ENCODE assay signal across 1 cellular context in the genomic region with DNA sequence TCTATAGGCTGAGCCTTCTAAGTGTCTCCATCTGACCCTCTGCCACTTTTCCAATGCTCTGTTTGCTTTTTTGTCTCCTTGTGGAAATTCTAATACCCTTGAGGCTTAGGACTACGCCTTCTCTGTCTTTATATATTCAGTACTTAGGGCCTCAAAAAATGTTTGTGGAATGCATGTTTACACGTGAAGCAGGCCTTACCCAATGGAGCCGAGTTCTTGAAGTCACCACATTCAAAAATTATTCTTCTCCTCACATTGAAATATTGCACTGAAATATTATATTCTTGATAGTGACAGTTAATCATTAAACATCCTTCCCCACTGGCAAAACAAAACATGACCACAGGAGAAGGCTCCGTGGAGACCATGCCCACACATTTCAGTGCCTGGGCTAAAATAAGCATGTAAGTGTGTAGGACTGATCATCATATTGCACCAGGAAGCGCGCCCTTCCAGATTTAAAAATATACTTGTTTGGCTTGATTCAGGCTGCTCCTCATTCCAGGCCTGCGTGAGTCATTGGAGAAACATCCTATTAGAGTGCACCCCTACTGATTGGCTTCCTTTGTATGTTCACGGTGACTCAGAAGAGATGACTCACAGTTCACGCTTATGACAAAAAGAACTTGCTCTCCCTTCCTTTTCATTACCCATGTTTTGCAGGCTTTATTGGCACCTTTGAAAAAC.
TF ChIP-seq lines count a peak whose summit lies in the region.

No MANE protein-coding gene starts in this region.

TF ChIP-seq in HepG2, 621 proteins besides CTCF, POLR2A, EP300 and RAD21 (continued from another document and continues in another):
- TF ChIP-seq, protein P1, sequence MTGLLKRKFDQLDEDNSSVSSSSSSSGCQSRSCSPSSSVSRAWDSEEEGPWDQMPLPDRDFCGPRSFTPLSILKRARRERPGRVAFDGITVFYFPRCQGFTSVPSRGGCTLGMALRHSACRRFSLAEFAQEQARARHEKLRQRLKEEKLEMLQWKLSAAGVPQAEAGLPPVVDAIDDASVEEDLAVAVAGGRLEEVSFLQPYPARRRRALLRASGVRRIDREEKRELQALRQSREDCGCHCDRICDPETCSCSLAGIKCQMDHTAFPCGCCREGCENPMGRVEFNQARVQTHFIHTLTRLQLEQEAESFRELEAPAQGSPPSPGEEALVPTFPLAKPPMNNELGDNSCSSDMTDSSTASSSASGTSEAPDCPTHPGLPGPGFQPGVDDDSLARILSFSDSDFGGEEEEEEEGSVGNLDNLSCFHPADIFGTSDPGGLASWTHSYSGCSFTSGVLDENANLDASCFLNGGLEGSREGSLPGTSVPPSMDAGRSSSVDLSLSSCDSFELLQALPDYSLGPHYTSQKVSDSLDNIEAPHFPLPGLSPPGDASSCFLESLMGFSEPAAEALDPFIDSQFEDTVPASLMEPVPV (CRISPR knock-in tag; IDR thresholded peaks at IDR 0.05) = no peak
- TF ChIP-seq, protein P2, sequence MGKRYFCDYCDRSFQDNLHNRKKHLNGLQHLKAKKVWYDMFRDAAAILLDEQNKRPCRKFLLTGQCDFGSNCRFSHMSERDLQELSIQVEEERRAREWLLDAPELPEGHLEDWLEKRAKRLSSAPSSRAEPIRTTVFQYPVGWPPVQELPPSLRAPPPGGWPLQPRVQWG (CRISPR knock-in tag; IDR thresholded peaks at IDR 0.05; ENCODE audit: borderline replicate concordance, low read depth) = no peak
- TF ChIP-seq ZNF619 (CRISPR knock-in tag; IDR thresholded peaks at IDR 0.05) (no peak), ZFP36L2 (CRISPR knock-in tag; IDR thresholded peaks at IDR 0.05) (no peak), PPARG (CRISPR knock-in tag; conservative IDR thresholded peaks at IDR 0.05) (no peak), ZNF383 (CRISPR knock-in tag; IDR thresholded peaks at IDR 0.05; ENCODE audit: borderline replicate concordance) (no peak), PCBP2 (optimal IDR thresholded peaks at IDR 0.05; ENCODE audit: low read depth, low read length, poor library complexity, severe bottlenecking) (no peak), MLLT10 (CRISPR knock-in tag; IDR thresholded peaks at IDR 0.05) (no peak), RBM22 (optimal IDR thresholded peaks at IDR 0.05; ENCODE audit: low read length) (no peak), SIN3B (IDR thresholded peaks at IDR 0.05; ENCODE audit: low read length) (no peak), ZFP90 (CRISPR knock-in tag; IDR thresholded peaks at IDR 0.05; ENCODE audit: borderline replicate concordance) (no peak), ZNF3 (CRISPR knock-in tag; IDR thresholded peaks at IDR 0.05) (no peak), ZSCAN12 (CRISPR knock-in tag; IDR thresholded peaks at IDR 0.05) (no peak), NFIC (IDR thresholded peaks at IDR 0.05; ENCODE audit: low read length) (no peak), TBL1XR1 (IDR thresholded peaks at IDR 0.05; ENCODE audit: borderline replicate concordance, low read length, partially characterized antibody) (no peak), CBFB (CRISPR knock-in tag; IDR thresholded peaks at IDR 0.05) (no peak), ZNF17 (CRISPR knock-in tag; IDR thresholded peaks at IDR 0.05) (no peak), ZNF614 (CRISPR knock-in tag; IDR thresholded peaks at IDR 0.05; ENCODE audit: borderline replicate concordance) (peak; percentile 49; the same call in 1 of the 2 replicates), MED13 (CRISPR knock-in tag; IDR thresholded peaks at IDR 0.05) (no peak), ZNF20 (CRISPR knock-in tag; IDR thresholded peaks at IDR 0.05) (no peak), RFX1 (IDR thresholded peaks at IDR 0.05) (no peak), ZNF224 (CRISPR knock-in tag; IDR thresholded peaks at IDR 0.05) (no peak), MYC (CRISPR knock-in tag; IDR thresholded peaks at IDR 0.05; ENCODE audit: borderline replicate concordance) (no peak), ZNF616 (CRISPR knock-in tag; IDR thresholded peaks at IDR 0.05; ENCODE audit: low read depth) (no peak), MEIS1 (CRISPR knock-in tag; IDR thresholded peaks at IDR 0.05; ENCODE audit: borderline replicate concordance) (no peak), HNF4A (CRISPR knock-in tag; IDR thresholded peaks at IDR 0.05) (0 out of 2 replicates have a peak, but pooled peaks have one; percentile 12), ZNF816 (CRISPR knock-in tag; IDR thresholded peaks at IDR 0.05; ENCODE audit: borderline replicate concordance) (no peak), ZNF672 (CRISPR knock-in tag; IDR thresholded peaks at IDR 0.05) (no peak), GABPB1 (CRISPR knock-in tag; IDR thresholded peaks at IDR 0.05) (0 out of 2 replicates have a peak, but pooled peaks have one; percentile 17), ATF1 (CRISPR knock-in tag; IDR thresholded peaks at IDR 0.05) (no peak), SNRNP70 (IDR thresholded peaks at IDR 0.05; ENCODE audit: low read depth, low read length) (no peak)
- TF ChIP-seq, protein P3, sequence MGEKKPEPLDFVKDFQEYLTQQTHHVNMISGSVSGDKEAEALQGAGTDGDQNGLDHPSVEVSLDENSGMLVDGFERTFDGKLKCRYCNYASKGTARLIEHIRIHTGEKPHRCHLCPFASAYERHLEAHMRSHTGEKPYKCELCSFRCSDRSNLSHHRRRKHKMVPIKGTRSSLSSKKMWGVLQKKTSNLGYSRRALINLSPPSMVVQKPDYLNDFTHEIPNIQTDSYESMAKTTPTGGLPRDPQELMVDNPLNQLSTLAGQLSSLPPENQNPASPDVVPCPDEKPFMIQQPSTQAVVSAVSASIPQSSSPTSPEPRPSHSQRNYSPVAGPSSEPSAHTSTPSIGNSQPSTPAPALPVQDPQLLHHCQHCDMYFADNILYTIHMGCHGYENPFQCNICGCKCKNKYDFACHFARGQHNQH (CRISPR knock-in tag; IDR thresholded peaks at IDR 0.05) = peak; percentile 68
- TF ChIP-seq, protein P4, sequence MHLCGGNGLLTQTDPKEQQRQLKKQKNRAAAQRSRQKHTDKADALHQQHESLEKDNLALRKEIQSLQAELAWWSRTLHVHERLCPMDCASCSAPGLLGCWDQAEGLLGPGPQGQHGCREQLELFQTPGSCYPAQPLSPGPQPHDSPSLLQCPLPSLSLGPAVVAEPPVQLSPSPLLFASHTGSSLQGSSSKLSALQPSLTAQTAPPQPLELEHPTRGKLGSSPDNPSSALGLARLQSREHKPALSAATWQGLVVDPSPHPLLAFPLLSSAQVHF (CRISPR knock-in tag; IDR thresholded peaks at IDR 0.05) = no peak
- TF ChIP-seq, protein P5, sequence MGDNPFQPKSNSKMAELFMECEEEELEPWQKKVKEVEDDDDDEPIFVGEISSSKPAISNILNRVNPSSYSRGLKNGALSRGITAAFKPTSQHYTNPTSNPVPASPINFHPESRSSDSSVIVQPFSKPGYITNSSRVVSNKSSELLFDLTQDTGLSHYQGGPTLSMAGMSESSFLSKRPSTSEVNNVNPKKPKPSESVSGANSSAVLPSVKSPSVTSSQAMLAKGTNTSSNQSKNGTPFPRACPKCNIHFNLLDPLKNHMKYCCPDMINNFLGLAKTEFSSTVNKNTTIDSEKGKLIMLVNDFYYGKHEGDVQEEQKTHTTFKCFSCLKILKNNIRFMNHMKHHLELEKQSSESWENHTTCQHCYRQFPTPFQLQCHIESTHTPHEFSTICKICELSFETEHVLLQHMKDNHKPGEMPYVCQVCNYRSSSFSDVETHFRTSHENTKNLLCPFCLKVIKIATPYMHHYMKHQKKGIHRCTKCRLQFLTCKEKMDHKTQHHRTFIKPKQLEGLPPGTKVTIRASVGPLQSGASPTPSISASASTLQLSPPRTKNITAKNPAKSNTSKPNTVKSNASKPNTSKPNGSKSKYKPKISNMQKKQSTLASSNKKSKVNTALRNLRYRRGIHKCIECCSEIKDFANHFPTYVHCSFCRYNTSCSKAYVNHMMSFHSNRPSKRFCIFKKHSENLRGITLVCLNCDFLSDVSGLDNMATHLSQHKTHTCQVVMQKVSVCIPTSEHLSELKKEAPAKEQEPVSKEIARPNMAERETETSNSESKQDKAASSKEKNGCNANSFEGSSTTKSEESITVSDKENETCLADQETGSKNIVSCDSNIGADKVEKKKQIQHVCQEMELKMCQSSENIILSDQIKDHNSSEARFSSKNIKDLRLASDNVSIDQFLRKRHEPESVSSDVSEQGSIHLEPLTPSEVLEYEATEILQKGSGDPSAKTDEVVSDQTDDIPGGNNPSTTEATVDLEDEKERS (CRISPR knock-in tag; IDR thresholded peaks at IDR 0.05) = no peak
- TF ChIP-seq, protein P6, sequence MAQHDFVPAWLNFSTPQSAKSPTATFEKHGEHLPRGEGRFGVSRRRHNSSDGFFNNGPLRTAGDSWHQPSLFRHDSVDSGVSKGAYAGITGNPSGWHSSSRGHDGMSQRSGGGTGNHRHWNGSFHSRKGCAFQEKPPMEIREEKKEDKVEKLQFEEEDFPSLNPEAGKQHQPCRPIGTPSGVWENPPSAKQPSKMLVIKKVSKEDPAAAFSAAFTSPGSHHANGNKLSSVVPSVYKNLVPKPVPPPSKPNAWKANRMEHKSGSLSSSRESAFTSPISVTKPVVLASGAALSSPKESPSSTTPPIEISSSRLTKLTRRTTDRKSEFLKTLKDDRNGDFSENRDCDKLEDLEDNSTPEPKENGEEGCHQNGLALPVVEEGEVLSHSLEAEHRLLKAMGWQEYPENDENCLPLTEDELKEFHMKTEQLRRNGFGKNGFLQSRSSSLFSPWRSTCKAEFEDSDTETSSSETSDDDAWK (CRISPR knock-in tag; IDR thresholded peaks at IDR 0.05) = no peak
- TF ChIP-seq, protein P7, sequence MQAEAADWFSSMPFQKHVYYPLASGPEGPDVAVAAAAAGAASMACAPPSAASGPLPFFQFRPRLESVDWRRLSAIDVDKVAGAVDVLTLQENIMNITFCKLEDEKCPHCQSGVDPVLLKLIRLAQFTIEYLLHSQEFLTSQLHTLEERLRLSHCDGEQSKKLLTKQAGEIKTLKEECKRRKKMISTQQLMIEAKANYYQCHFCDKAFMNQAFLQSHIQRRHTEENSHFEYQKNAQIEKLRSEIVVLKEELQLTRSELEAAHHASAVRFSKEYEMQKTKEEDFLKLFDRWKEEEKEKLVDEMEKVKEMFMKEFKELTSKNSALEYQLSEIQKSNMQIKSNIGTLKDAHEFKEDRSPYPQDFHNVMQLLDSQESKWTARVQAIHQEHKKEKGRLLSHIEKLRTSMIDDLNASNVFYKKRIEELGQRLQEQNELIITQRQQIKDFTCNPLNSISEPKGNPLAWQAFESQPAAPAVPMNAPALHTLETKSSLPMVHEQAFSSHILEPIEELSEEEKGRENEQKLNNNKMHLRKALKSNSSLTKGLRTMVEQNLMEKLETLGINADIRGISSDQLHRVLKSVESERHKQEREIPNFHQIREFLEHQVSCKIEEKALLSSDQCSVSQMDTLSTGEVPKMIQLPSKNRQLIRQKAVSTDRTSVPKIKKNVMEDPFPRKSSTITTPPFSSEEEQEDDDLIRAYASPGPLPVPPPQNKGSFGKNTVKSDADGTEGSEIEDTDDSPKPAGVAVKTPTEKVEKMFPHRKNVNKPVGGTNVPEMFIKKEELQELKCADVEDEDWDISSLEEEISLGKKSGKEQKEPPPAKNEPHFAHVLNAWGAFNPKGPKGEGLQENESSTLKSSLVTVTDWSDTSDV (CRISPR knock-in tag; IDR thresholded peaks at IDR 0.05) = no peak
- TF ChIP-seq, protein P8, sequence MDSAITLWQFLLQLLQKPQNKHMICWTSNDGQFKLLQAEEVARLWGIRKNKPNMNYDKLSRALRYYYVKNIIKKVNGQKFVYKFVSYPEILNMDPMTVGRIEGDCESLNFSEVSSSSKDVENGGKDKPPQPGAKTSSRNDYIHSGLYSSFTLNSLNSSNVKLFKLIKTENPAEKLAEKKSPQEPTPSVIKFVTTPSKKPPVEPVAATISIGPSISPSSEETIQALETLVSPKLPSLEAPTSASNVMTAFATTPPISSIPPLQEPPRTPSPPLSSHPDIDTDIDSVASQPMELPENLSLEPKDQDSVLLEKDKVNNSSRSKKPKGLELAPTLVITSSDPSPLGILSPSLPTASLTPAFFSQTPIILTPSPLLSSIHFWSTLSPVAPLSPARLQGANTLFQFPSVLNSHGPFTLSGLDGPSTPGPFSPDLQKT (CRISPR knock-in tag; IDR thresholded peaks at IDR 0.05; ENCODE audit: borderline replicate concordance) = no peak
- TF ChIP-seq, protein P9, sequence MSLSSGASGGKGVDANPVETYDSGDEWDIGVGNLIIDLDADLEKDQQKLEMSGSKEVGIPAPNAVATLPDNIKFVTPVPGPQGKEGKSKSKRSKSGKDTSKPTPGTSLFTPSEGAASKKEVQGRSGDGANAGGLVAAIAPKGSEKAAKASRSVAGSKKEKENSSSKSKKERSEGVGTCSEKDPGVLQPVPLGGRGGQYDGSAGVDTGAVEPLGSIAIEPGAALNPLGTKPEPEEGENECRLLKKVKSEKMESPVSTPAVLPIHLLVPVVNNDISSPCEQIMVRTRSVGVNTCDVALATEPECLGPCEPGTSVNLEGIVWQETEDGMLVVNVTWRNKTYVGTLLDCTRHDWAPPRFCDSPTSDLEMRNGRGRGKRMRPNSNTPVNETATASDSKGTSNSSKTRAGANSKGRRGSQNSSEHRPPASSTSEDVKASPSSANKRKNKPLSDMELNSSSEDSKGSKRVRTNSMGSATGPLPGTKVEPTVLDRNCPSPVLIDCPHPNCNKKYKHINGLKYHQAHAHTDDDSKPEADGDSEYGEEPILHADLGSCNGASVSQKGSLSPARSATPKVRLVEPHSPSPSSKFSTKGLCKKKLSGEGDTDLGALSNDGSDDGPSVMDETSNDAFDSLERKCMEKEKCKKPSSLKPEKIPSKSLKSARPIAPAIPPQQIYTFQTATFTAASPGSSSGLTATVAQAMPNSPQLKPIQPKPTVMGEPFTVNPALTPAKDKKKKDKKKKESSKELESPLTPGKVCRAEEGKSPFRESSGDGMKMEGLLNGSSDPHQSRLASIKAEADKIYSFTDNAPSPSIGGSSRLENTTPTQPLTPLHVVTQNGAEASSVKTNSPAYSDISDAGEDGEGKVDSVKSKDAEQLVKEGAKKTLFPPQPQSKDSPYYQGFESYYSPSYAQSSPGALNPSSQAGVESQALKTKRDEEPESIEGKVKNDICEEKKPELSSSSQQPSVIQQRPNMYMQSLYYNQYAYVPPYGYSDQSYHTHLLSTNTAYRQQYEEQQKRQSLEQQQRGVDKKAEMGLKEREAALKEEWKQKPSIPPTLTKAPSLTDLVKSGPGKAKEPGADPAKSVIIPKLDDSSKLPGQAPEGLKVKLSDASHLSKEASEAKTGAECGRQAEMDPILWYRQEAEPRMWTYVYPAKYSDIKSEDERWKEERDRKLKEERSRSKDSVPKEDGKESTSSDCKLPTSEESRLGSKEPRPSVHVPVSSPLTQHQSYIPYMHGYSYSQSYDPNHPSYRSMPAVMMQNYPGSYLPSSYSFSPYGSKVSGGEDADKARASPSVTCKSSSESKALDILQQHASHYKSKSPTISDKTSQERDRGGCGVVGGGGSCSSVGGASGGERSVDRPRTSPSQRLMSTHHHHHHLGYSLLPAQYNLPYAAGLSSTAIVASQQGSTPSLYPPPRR (CRISPR knock-in tag; IDR thresholded peaks at IDR 0.05; ENCODE audit: borderline replicate concordance) = 0 out of 2 replicates have a peak, but pooled peaks have one; percentile 38
- TF ChIP-seq, protein P10, sequence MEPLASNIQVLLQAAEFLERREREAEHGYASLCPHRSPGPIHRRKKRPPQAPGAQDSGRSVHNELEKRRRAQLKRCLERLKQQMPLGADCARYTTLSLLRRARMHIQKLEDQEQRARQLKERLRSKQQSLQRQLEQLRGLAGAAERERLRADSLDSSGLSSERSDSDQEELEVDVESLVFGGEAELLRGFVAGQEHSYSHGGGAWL (CRISPR knock-in tag; IDR thresholded peaks at IDR 0.05) = no peak
- TF ChIP-seq, protein P11, sequence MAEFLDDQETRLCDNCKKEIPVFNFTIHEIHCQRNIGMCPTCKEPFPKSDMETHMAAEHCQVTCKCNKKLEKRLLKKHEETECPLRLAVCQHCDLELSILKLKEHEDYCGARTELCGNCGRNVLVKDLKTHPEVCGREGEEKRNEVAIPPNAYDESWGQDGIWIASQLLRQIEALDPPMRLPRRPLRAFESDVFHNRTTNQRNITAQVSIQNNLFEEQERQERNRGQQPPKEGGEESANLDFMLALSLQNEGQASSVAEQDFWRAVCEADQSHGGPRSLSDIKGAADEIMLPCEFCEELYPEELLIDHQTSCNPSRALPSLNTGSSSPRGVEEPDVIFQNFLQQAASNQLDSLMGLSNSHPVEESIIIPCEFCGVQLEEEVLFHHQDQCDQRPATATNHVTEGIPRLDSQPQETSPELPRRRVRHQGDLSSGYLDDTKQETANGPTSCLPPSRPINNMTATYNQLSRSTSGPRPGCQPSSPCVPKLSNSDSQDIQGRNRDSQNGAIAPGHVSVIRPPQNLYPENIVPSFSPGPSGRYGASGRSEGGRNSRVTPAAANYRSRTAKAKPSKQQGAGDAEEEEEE (CRISPR knock-in tag; IDR thresholded peaks at IDR 0.05; ENCODE audit: borderline replicate concordance) = no peak
